ENCODE assay signal across 13 cellular contexts in the genomic region with DNA sequence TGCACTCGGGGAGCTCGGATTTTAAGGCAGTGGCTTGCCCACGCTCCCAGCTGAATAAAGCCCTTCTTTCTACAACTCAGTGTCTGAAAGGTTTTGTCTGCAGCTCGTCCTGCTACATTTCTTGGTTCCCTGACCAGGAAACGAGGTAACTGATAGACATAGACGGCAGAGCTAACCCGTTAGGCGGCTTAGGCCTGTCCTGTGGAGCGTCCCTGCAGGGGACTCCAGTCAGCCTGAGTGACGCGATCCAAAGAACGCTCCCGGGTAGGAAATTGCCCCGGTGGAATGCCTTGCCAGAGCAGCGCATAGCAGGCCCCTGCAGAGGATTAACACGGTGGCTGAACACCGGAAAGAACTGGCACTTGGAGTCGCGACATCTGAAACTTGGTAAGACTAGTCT. TPM values are rescaled to one million over a fixed set of nuclear protein-coding genes. Genes with fewer than 3 reads are reported as not detected.
DNase-seq lines count a peak whose midpoint lies in the region; ATAC-seq and TF ChIP-seq lines count a peak whose summit lies in the region.
"Had no signal": no experiment of that assay in that cellular context is flagged by ENCODE, and none has a peak within 500 bp of the region (broad histone marks: within the 10 kb centered on the region; RNA-seq: fewer than 3 reads in every experiment).

No MANE protein-coding gene starts in this region.

- WGBS in gastroesophageal sphincter (ENCODE audit: low coverage in 1 of 2), 2 donors, result 72 to 88% methylated on average over 4 to 5 of the region's 19 CpGs
- WGBS in mesodermal cell (ENCODE audit: insufficient coverage in 2 of 2), 2 experiments, result 21 to 34% methylated on average over 14 to 19 of the region's 19 CpGs

- peaks cover 40% of the 10 kb centered on the region for H3K27me3 ChIP-seq in WERI-Rb-1 (ENCODE audit: insufficient read depth, low read depth, severe bottlenecking)
- H3K27me3 ChIP-seq in gastroesophageal sphincter, result no peaks in the 10 kb centered on the region

- H3K4me1 ChIP-seq in gastroesophageal sphincter (peaks cover 0 to 25% (median 0%) of the 10 kb centered on the region in 3 donors), mesodermal cell (ENCODE audit: control insufficient read depth, insufficient read depth, low read length, poor library complexity, severe bottlenecking) (peaks cover 10% of the 10 kb centered on the region)

- H3K9me3 ChIP-seq in WERI-Rb-1 (ENCODE audit: severe bottlenecking) (no peaks in the 10 kb centered on the region), gastroesophageal sphincter (no peaks in the 10 kb centered on the region), mesodermal cell (ENCODE audit: control insufficient read depth, low read length) (no peaks in the 10 kb centered on the region)

- no peak for TF ChIP-seq EP300 in gastroesophageal sphincter (IDR thresholded peaks at IDR 0.05)

- H3K27ac ChIP-seq in WERI-Rb-1, result no peak overlapping the region
- peak overlapping the region in 3 of 4 donors; percentile 27 to 81 (median 80) for H3K27ac ChIP-seq in gastroesophageal sphincter
- H3K27ac ChIP-seq in mesodermal cell (ENCODE audit: low read depth, low read length, severe bottlenecking), result peak overlapping the region; percentile 77
- peak overlapping the region; percentile 97 for H3K27ac ChIP-seq in temporal lobe (ENCODE audit: low read depth, low read length)

- TF ChIP-seq POLR2A in gastroesophageal sphincter (IDR thresholded peaks at IDR 0.05), result no peak
- no peak for TF ChIP-seq POLR2A in erythroblast (IDR thresholded peaks at IDR 0.05; ENCODE audit: low read length)

- H3K4me3 ChIP-seq in WERI-Rb-1 (ENCODE audit: low read depth, low read length), result no peak overlapping the region
- H3K4me3 ChIP-seq in gastroesophageal sphincter, result no peak overlapping the region
- H3K4me3 ChIP-seq in mesodermal cell (ENCODE audit: extremely low read depth, insufficient read depth, low read length, poor library complexity, severe bottlenecking), result no peak overlapping the region

- peak; percentile 6 for DNase-seq in WERI-Rb-1
- no peak for DNase-seq in mesenteric fat pad (ENCODE audit: low spot score)
- DNase-seq in erythroblast (lab: John Stamatoyannopoulos, UW), result no peak
- DNase-seq: activated B cell treated with CpG ODN at 0.5 μM for 24 hours; activated T-cell treated with anti-CD3 and anti-CD28 coated beads, Interleukin-2, amount 50 U/mL, for 24 hours; NCI-H748 treated with DMSO at 0.1 percent for 48 hours; occipital lobe; stimulated activated CD4-positive, alpha-beta T cell treated with anti-CD3 and anti-CD28 coated beads, Interleukin-4, amount 100 ng/mL, for 1 hour; stimulated activated naive CD4-positive, alpha-beta T cell treated with Interleukin-2 at 50 U/mL for 16 hours had no signal

- H3K36me3 ChIP-seq in WERI-Rb-1 (no peaks in the 10 kb centered on the region), gastroesophageal sphincter (no peaks in the 10 kb centered on the region), mesodermal cell (ENCODE audit: control insufficient read depth, insufficient read depth, low read length) (no peaks in the 10 kb centered on the region)

- ATAC-seq in gastroesophageal sphincter (no peak), GM21529 (IDR thresholded peaks at IDR 0.05; ENCODE audit: unreplicated experiment) (no peak)

- TF ChIP-seq CTCF in WERI-Rb-1 (IDR thresholded peaks at IDR 0.05; ENCODE audit: low read depth, low read length) (no peak), gastroesophageal sphincter (IDR thresholded peaks at IDR 0.05) (no peak)

RNA-seq across cellular contexts. Expression of a gene that starts 1.8 kb away (rescaled TPM):
- 100 to 1,000 TPM in 3 of 4 donors, 10 to 100 TPM in 1; 79.2 to 489 (median 247) TPM for total RNA-seq in gastroesophageal sphincter
- polyA plus RNA-seq in mesodermal cell (2013, experiment 1 of 2), result 94.5 TPM
- polyA plus RNA-seq in mesodermal cell (2013, experiment 2 of 2), result 94.7 TPM
- total RNA-seq in temporal lobe, result 35.4 TPM
- 807 TPM for total RNA-seq in mesenteric fat pad
- total RNA-seq: activated B cell treated with CpG ODN at 0.5 μM for 24 hours had no signal

RNA-seq across cellular contexts. Expression of a gene that starts 56.9 kb away (rescaled TPM):
- 1 to 10 TPM in 2 of 4 donors, under 1 TPM in 2; 0.16 to 1.2 (median 1.1) TPM for total RNA-seq in gastroesophageal sphincter
- polyA plus RNA-seq in mesodermal cell (2013, experiment 1 of 2), result 2.8 TPM
- 2.8 TPM for polyA plus RNA-seq in mesodermal cell (2013, experiment 2 of 2)
- 6.1 TPM for total RNA-seq in temporal lobe
- 0.45 TPM for total RNA-seq in mesenteric fat pad
